ENCODE assay signal across 33 cellular contexts in the genomic region with DNA sequence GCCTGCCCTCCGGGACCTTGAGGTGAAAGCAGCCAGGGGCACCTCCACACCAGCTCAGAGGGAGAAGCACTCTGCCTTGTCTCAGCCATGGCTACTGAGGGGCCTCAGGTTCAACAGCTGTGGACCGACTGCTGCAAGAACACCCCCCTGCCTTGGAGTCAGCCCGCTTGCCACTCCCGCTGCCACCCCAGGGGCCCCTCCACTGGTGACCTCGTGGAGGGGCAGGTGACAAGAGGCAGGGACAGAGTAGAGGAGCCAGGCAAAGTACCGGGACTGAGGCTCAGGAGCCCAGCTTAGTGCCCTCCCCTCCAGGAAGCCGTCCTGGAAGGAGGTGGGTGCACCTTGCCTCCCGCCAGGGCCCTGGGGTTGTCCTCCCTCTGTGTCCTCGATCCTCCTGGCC.
"Had no signal": no experiment of that assay in that cellular context is flagged by ENCODE, and none has a peak within 500 bp of the region (broad histone marks: within the 10 kb centered on the region; RNA-seq: fewer than 3 reads in every experiment).

No MANE protein-coding gene starts in this region.

- H3K4me1 Mint-ChIP-seq: endodermal cell had no signal

- H3K4me3 Mint-ChIP-seq: activated B cell treated with CpG ODN at 0.5 μM for 24 hours; activated CD4-positive, alpha-beta memory T cell treated with anti-CD3 and anti-CD28 coated beads for 36 hours; activated CD4-positive, alpha-beta T cell treated with anti-CD3 and anti-CD28 coated beads for 36 hours; activated CD4-positive, alpha-beta T cell treated with anti-CD3 and anti-CD28 coated beads, Interleukin-2, amount 10 ng/mL, durations not matched to agents 24 days and 14 days; activated CD8-positive, alpha-beta memory T cell treated with anti-CD3 and anti-CD28 coated beads, Interleukin-2, amount 10 ng/mL, durations not matched to agents 7 days and 5 days; activated CD8-positive, alpha-beta T cell treated with anti-CD3 and anti-CD28 coated beads, Interleukin-2, amount 10 ng/mL, durations not matched to agents 7 days and 5 days; activated naive CD4-positive, alpha-beta T cell treated with anti-CD3 and anti-CD28 coated beads, Interleukin-2, amount 10 ng/mL, durations not matched to agents 7 days and 5 days; activated naive CD8-positive, alpha-beta T cell treated with anti-CD3 and anti-CD28 coated beads, Interleukin-2, amount 10 ng/mL, durations not matched to agents 7 days and 5 days; activated T-helper 1 cell treated with anti-CD3 and anti-CD28 coated beads, Interleukin-12 subunit alpha, Interleukin-12 subunit beta, Interleukin-2, Interleukin-4 antibody, amounts not matched to agents 30 ng/mL and 10 ng/mL and 1 ng/mL, durations not matched to agents 14 hours and 24 hours and 36 hours; brain; endodermal cell had no signal

- FAIRE-seq: TTC549 had no signal

- H3K27me3 Mint-ChIP-seq: activated B cell treated with CpG ODN at 0.5 μM for 24 hours; activated CD4-positive, alpha-beta memory T cell treated with anti-CD3 and anti-CD28 coated beads for 36 hours; activated CD4-positive, alpha-beta T cell treated with anti-CD3 and anti-CD28 coated beads for 36 hours; activated CD4-positive, alpha-beta T cell treated with anti-CD3 and anti-CD28 coated beads, Interleukin-2, amount 10 ng/mL, durations not matched to agents 24 days and 14 days; activated CD8-positive, alpha-beta memory T cell treated with anti-CD3 and anti-CD28 coated beads, Interleukin-2, amount 10 ng/mL, durations not matched to agents 7 days and 5 days; activated naive CD4-positive, alpha-beta T cell treated with anti-CD3 and anti-CD28 coated beads, Interleukin-2, amount 10 ng/mL, durations not matched to agents 7 days and 5 days; activated naive CD8-positive, alpha-beta T cell treated with anti-CD3 and anti-CD28 coated beads, Interleukin-2, amount 10 ng/mL, durations not matched to agents 7 days and 5 days; brain had no signal

- H3K27ac Mint-ChIP-seq: activated B cell treated with CpG ODN at 0.5 μM for 24 hours; activated CD4-positive, alpha-beta memory T cell treated with anti-CD3 and anti-CD28 coated beads for 36 hours; activated CD4-positive, alpha-beta T cell treated with anti-CD3 and anti-CD28 coated beads for 36 hours; activated CD4-positive, alpha-beta T cell treated with anti-CD3 and anti-CD28 coated beads, Interleukin-2, amount 10 ng/mL, durations not matched to agents 24 days and 14 days; activated CD8-positive, alpha-beta memory T cell treated with anti-CD3 and anti-CD28 coated beads, Interleukin-2, amount 10 ng/mL, durations not matched to agents 7 days and 5 days; activated CD8-positive, alpha-beta T cell treated with anti-CD3 and anti-CD28 coated beads, Interleukin-2, amount 10 ng/mL, durations not matched to agents 7 days and 5 days; activated naive CD8-positive, alpha-beta T cell treated with anti-CD3 and anti-CD28 coated beads, Interleukin-2, amount 10 ng/mL, durations not matched to agents 7 days and 5 days; activated T-helper 1 cell treated with anti-CD3 and anti-CD28 coated beads, Interleukin-12 subunit alpha, Interleukin-12 subunit beta, Interleukin-2, Interleukin-4 antibody, amounts not matched to agents 30 ng/mL and 10 ng/mL and 1 ng/mL, durations not matched to agents 14 hours and 24 hours and 36 hours; activated T-helper 2 cell treated with anti-CD3 and anti-CD28 coated beads, Interferon-gamma antibody, Interleukin-2, Interleukin-4, amounts not matched to agents 10 μg/mL and 5 μg/mL and 100 μg/mL, durations not matched to agents 14 hours and 24 hours and 36 hours; endodermal cell had no signal

- H3K9me3 ChIP-seq: ascending aorta, breast epithelium, colonic mucosa, gastrocnemius medialis, heart left ventricle had no signal

- H3K36me3 ChIP-seq: breast epithelium, colonic mucosa had no signal

- H3K27me3 ChIP-seq: ascending aorta, breast epithelium, cardiac muscle cell, colonic mucosa, foreskin keratinocyte, gastrocnemius medialis, heart left ventricle had no signal

- H3K4me1 ChIP-seq: breast epithelium, colonic mucosa, foreskin keratinocyte had no signal

- H3K4me3 ChIP-seq: ascending aorta, breast epithelium, cardiac muscle cell, colonic mucosa, gastrocnemius medialis, heart left ventricle had no signal

- ATAC-seq: activated CD4-positive, alpha-beta T cell treated with anti-CD3 and anti-CD28 coated beads for 36 hours; activated CD8-positive, alpha-beta memory T cell treated with anti-CD3 and anti-CD28 coated beads, Interleukin-2, amount 10 ng/mL, durations not matched to agents 7 days and 5 days; activated CD8-positive, alpha-beta T cell treated with anti-CD3 and anti-CD28 coated beads, Interleukin-2, amount 10 ng/mL, durations not matched to agents 7 days and 5 days; esophagus mucosa; foreskin keratinocyte; gastrocnemius medialis; heart left ventricle had no signal

- DNase-seq: activated B cell treated with CpG ODN at 0.5 μM for 24 hours; activated CD4-positive, alpha-beta memory T cell treated with anti-CD3 and anti-CD28 coated beads for 36 hours; activated CD4-positive, alpha-beta T cell treated with anti-CD3 and anti-CD28 coated beads for 36 hours; activated CD4-positive, alpha-beta T cell treated with anti-CD3 and anti-CD28 coated beads, Interleukin-2, amount 10 ng/mL, durations not matched to agents 24 days and 14 days; activated CD4-positive, CD25-positive, alpha-beta regulatory T cell treated with anti-CD3 and anti-CD28 coated beads, Interleukin-2, amount 50 U/mL, for 72 hours; activated CD8-positive, alpha-beta memory T cell treated with anti-CD3 and anti-CD28 coated beads, Interleukin-2, amount 10 ng/mL, durations not matched to agents 7 days and 5 days; activated CD8-positive, alpha-beta memory T cell treated with anti-CD3 and anti-CD28 coated beads, Interleukin-2, amount 50 U/mL, for 4 hours; activated CD8-positive, alpha-beta T cell treated with anti-CD3 and anti-CD28 coated beads, Interleukin-2, amount 10 ng/mL, durations not matched to agents 7 days and 5 days; activated effector memory CD4-positive, alpha-beta T cell treated with anti-CD3 and anti-CD28 coated beads, Interleukin-2, amount 50 U/mL, for 16 hours; activated naive CD4-positive, alpha-beta T cell treated with anti-CD3 and anti-CD28 coated beads, Interleukin-2, amount 10 ng/mL, durations not matched to agents 7 days and 5 days; activated naive CD8-positive, alpha-beta T cell treated with anti-CD3 and anti-CD28 coated beads, Interleukin-2, amount 10 ng/mL, durations not matched to agents 7 days and 5 days; activated T-cell treated with anti-CD3 and anti-CD28 coated beads, Interleukin-2, amount 50 U/mL, for 1 hour; activated T-cell treated with anti-CD3 and anti-CD28 coated beads, Interleukin-2, amount 50 U/mL, for 48 hours; central memory CD4-positive, alpha-beta T cell; cerebellar nuclear complex; colonic mucosa; effector CD8-positive, alpha-beta T cell; endodermal cell; foreskin keratinocyte; gastrocnemius medialis; glutamatergic neuron; heart left ventricle; T-helper 1 cell; T-helper 2 cell; WERI-Rb-1 had no signal

- H3K27ac ChIP-seq: ascending aorta, breast epithelium, cardiac muscle cell, colonic mucosa, foreskin keratinocyte, gastrocnemius medialis, heart left ventricle, WERI-Rb-1 had no signal
